Comparison of ENCODE assay signal across 18 cellular contexts in genomic region chr4:8433181-8433580, GRCh38. TPM values are rescaled to one million over a fixed set of nuclear protein-coding genes. Genes with fewer than 3 reads are reported as not detected.
DNase-seq lines count a peak whose midpoint lies in the region; ATAC-seq and TF ChIP-seq lines count a peak whose summit lies in the region.
"Had no signal": no experiment of that assay in that cellular context is flagged by ENCODE, and none has a peak within 500 bp of the region (broad histone marks: within the 10 kb centered on the region; RNA-seq: fewer than 3 reads in every experiment).

No MANE protein-coding gene starts in this region.

- H3K4me3 Mint-ChIP-seq in activated naive CD8-positive, alpha-beta T cell, result no peak overlapping the region
- H3K4me3 Mint-ChIP-seq in activated naive CD8-positive, alpha-beta T cell treated with anti-CD3 and anti-CD28 coated beads, Interleukin-2, amount 50 U/mL, for 24 hours, result no peak overlapping the region
- no peak overlapping the region for H3K4me3 Mint-ChIP-seq in central memory CD8-positive, alpha-beta T cell
- peak overlapping the region; percentile 5 for H3K4me3 Mint-ChIP-seq in mesothelial cell of epicardium
- no peak overlapping the region for H3K4me3 Mint-ChIP-seq in activated T-helper 2 cell treated with anti-CD3 and anti-CD28 coated beads, Interferon-gamma antibody, Interleukin-2, Interleukin-4, amounts not matched to agents 10 μg/mL and 5 μg/mL and 100 μg/mL, durations not matched to agents 14 hours and 24 hours and 36 hours (ENCODE audit: low read depth)
- H3K4me3 Mint-ChIP-seq: CD8-positive, alpha-beta T cell; H9 had no signal

- no peak for TF ChIP-seq CTCF in mesothelial cell of epicardium (IDR thresholded peaks at IDR 0.05; ENCODE audit: unreplicated experiment)

- H3K27me3 Mint-ChIP-seq in activated naive CD8-positive, alpha-beta T cell, result no peaks in the 10 kb centered on the region
- H3K27me3 Mint-ChIP-seq in activated naive CD8-positive, alpha-beta T cell treated with anti-CD3 and anti-CD28 coated beads, Interleukin-2, amount 50 U/mL, for 24 hours, result no peaks in the 10 kb centered on the region
- no peaks in the 10 kb centered on the region for H3K27me3 Mint-ChIP-seq in central memory CD8-positive, alpha-beta T cell
- H3K27me3 Mint-ChIP-seq in mesothelial cell of epicardium (ENCODE audit: low read depth), result no peaks in the 10 kb centered on the region
- H3K27me3 Mint-ChIP-seq in activated T-helper 2 cell treated with anti-CD3 and anti-CD28 coated beads, Interferon-gamma antibody, Interleukin-2, Interleukin-4, amounts not matched to agents 10 μg/mL and 5 μg/mL and 100 μg/mL, durations not matched to agents 14 hours and 24 hours and 36 hours (ENCODE audit: low read depth), result no peaks in the 10 kb centered on the region

- no peak for DNase-seq in activated naive CD8-positive, alpha-beta T cell treated with anti-CD3 and anti-CD28 coated beads, Interleukin-2, amount 50 U/mL, for 24 hours
- DNase-seq in central memory CD8-positive, alpha-beta T cell (ENCODE audit: low spot score in 2 of 2), result no peak
- DNase-seq in mesothelial cell of epicardium (ENCODE audit: low spot score in 2 of 2, unreplicated experiment in 2 of 2) (no peak), cerebellum (ENCODE audit: low spot score) (no peak), NCI-H1092 (lab: John Stamatoyannopoulos, UW) (no peak)
- no peak for DNase-seq in activated naive CD4-positive, alpha-beta T cell (lab: John Stamatoyannopoulos, UW)
- DNase-seq in activated T-helper 2 cell treated with anti-CD3 and anti-CD28 coated beads, Interferon-gamma antibody, Interleukin-2, Interleukin-4, amounts not matched to agents 10 μg/mL and 5 μg/mL and 100 μg/mL, durations not matched to agents 14 hours and 24 hours and 36 hours (ENCODE audit: low spot score), result no peak
- DNase-seq: 8988T; BE2C; CD8-positive, alpha-beta T cell; DND-41; H9; MV-4-11; NCI-H1436; NCI-H2029; NCI-H510A treated with DMSO at 0.1 percent for 48 hours had no signal

- H3K9me3 Mint-ChIP-seq in activated naive CD8-positive, alpha-beta T cell (ENCODE audit: low read depth), result no peaks in the 10 kb centered on the region
- H3K9me3 Mint-ChIP-seq in activated naive CD8-positive, alpha-beta T cell treated with anti-CD3 and anti-CD28 coated beads, Interleukin-2, amount 50 U/mL, for 24 hours, result no peaks in the 10 kb centered on the region
- H3K9me3 Mint-ChIP-seq in central memory CD8-positive, alpha-beta T cell, result no peaks in the 10 kb centered on the region
- H3K9me3 Mint-ChIP-seq in mesothelial cell of epicardium, result no peaks in the 10 kb centered on the region
- H3K9me3 Mint-ChIP-seq in activated T-helper 2 cell treated with anti-CD3 and anti-CD28 coated beads, Interferon-gamma antibody, Interleukin-2, Interleukin-4, amounts not matched to agents 10 μg/mL and 5 μg/mL and 100 μg/mL, durations not matched to agents 14 hours and 24 hours and 36 hours, result no peaks in the 10 kb centered on the region
- H3K9me3 Mint-ChIP-seq: CD8-positive, alpha-beta T cell; H9 had no signal

- H3K4me1 Mint-ChIP-seq in activated naive CD8-positive, alpha-beta T cell (ENCODE audit: low read depth), result peaks cover 42% of the 10 kb centered on the region
- H3K4me1 Mint-ChIP-seq in activated naive CD8-positive, alpha-beta T cell treated with anti-CD3 and anti-CD28 coated beads, Interleukin-2, amount 50 U/mL, for 24 hours, result peaks cover 45% of the 10 kb centered on the region
- peaks cover 43% of the 10 kb centered on the region for H3K4me1 Mint-ChIP-seq in central memory CD8-positive, alpha-beta T cell
- peaks cover 59% of the 10 kb centered on the region for H3K4me1 Mint-ChIP-seq in mesothelial cell of epicardium
- H3K4me1 Mint-ChIP-seq in activated T-helper 2 cell treated with anti-CD3 and anti-CD28 coated beads, Interferon-gamma antibody, Interleukin-2, Interleukin-4, amounts not matched to agents 10 μg/mL and 5 μg/mL and 100 μg/mL, durations not matched to agents 14 hours and 24 hours and 36 hours (ENCODE audit: low read depth), result peaks cover 25% of the 10 kb centered on the region

- intact Hi-C loops in activated T-helper 2 cell treated with anti-CD3 and anti-CD28 coated beads, Interferon-gamma antibody, Interleukin-2, Interleukin-4, amounts not matched to agents 10 μg/mL and 5 μg/mL and 100 μg/mL, durations not matched to agents 14 hours and 24 hours and 36 hours (cut with micrococcal nuclease), result no loop called here

- H3K36me3 Mint-ChIP-seq in activated naive CD8-positive, alpha-beta T cell, result peaks cover 3% of the 10 kb centered on the region
- H3K36me3 Mint-ChIP-seq in activated naive CD8-positive, alpha-beta T cell treated with anti-CD3 and anti-CD28 coated beads, Interleukin-2, amount 50 U/mL, for 24 hours (ENCODE audit: low read depth), result peaks cover 6% of the 10 kb centered on the region
- peaks cover 21% of the 10 kb centered on the region for H3K36me3 Mint-ChIP-seq in central memory CD8-positive, alpha-beta T cell (ENCODE audit: insufficient read depth)
- H3K36me3 Mint-ChIP-seq in mesothelial cell of epicardium, result no peaks in the 10 kb centered on the region
- no peaks in the 10 kb centered on the region for H3K36me3 Mint-ChIP-seq in activated T-helper 2 cell treated with anti-CD3 and anti-CD28 coated beads, Interferon-gamma antibody, Interleukin-2, Interleukin-4, amounts not matched to agents 10 μg/mL and 5 μg/mL and 100 μg/mL, durations not matched to agents 14 hours and 24 hours and 36 hours (ENCODE audit: low read depth)

- ATAC-seq in activated naive CD8-positive, alpha-beta T cell treated with anti-CD3 and anti-CD28 coated beads, Interleukin-2, amount 50 U/mL, for 24 hours, result no peak
- no peak for ATAC-seq in central memory CD8-positive, alpha-beta T cell (replicated peaks; ENCODE audit: extremely low read depth, poor library complexity, severe bottlenecking)
- ATAC-seq: CD8-positive, alpha-beta T cell; Panc1 had no signal

- peak overlapping the region; percentile 46 for H3K27ac Mint-ChIP-seq in activated naive CD8-positive, alpha-beta T cell
- no peak overlapping the region for H3K27ac Mint-ChIP-seq in activated naive CD8-positive, alpha-beta T cell treated with anti-CD3 and anti-CD28 coated beads, Interleukin-2, amount 50 U/mL, for 24 hours
- peak overlapping the region; percentile 5 for H3K27ac Mint-ChIP-seq in central memory CD8-positive, alpha-beta T cell (ENCODE audit: low read depth)
- peak overlapping the region; percentile 55 for H3K27ac Mint-ChIP-seq in mesothelial cell of epicardium
- no peak overlapping the region for H3K27ac Mint-ChIP-seq in activated T-helper 2 cell treated with anti-CD3 and anti-CD28 coated beads, Interferon-gamma antibody, Interleukin-2, Interleukin-4, amounts not matched to agents 10 μg/mL and 5 μg/mL and 100 μg/mL, durations not matched to agents 14 hours and 24 hours and 36 hours
- H3K27ac Mint-ChIP-seq: CD8-positive, alpha-beta T cell; H9 had no signal

RNA-seq across cellular contexts. Expression of gene ACOX3, which starts 7.3 kb away (rescaled TPM):
- total RNA-seq in mesothelial cell of epicardium (57.5 to 60.0 TPM (median 59.7 TPM) in 3 replicates), cerebellum (28.6 TPM)
- total RNA-seq in activated T-helper 2 cell treated with anti-CD3 and anti-CD28 coated beads, Interferon-gamma antibody, Interleukin-2, Interleukin-4, amounts not matched to agents 10 μg/mL and 5 μg/mL and 100 μg/mL, durations not matched to agents 14 hours and 24 hours and 36 hours, result 28.4 and 29.9 TPM in 2 replicates

RNA-seq across cellular contexts. Expression of gene TRMT44, which starts 7.4 kb away (rescaled TPM):
- total RNA-seq in mesothelial cell of epicardium (37.9 to 41.7 TPM (median 41.2 TPM) in 3 replicates), cerebellum (27.8 TPM)
- 25.6 and 28.2 TPM in 2 replicates for total RNA-seq in activated T-helper 2 cell treated with anti-CD3 and anti-CD28 coated beads, Interferon-gamma antibody, Interleukin-2, Interleukin-4, amounts not matched to agents 10 μg/mL and 5 μg/mL and 100 μg/mL, durations not matched to agents 14 hours and 24 hours and 36 hours

Comparison
In these comparisons a context has a peak if more than half of its experiments do, and no peak if none do; other contexts are left out.
1. H3K27ac Mint-ChIP-seq: peak in activated naive CD8-positive, alpha-beta T cell (single experiment), central memory CD8-positive, alpha-beta T cell (single experiment) and mesothelial cell of epicardium (single experiment); none in activated naive CD8-positive, alpha-beta T cell treated with anti-CD3 and anti-CD28 coated beads, Interleukin-2, amount 50 U/mL, for 24 hours (single experiment) and activated T-helper 2 cell treated with anti-CD3 and anti-CD28 coated beads, Interferon-gamma antibody, Interleukin-2, Interleukin-4, amounts not matched to agents 10 μg/mL and 5 μg/mL and 100 μg/mL, durations not matched to agents 14 hours and 24 hours and 36 hours (single experiment).